13 cellular contexts compared by ENCODE assay signal in the genomic region with DNA sequence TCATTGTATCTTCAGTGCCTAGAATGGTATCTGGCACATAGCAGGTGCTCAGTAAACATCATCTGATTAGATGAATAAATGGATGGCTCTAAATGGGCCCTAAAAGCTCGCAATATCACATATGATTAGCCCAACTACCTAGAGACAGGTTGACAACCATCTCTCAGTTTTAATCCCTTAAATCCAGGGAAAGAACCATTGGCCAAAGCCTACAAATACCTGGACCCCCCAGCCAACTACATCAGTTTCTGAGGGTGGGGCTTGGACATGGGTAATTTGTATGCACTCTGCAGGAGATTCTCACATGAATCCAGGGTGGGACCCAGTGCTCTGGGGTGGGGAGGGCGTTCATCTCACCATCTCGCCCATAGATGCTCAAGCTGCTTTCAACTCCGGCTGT. TPM values are rescaled to one million over a fixed set of nuclear protein-coding genes. Genes with fewer than 3 reads are reported as not detected.
DNase-seq lines count a peak whose midpoint lies in the region; ATAC-seq and TF ChIP-seq lines count a peak whose summit lies in the region.
"Had no signal": no experiment of that assay in that cellular context is flagged by ENCODE, and none has a peak within 500 bp of the region (broad histone marks: within the 10 kb centered on the region; RNA-seq: fewer than 3 reads in every experiment).

No MANE protein-coding gene starts in this region.

- H3K27ac Mint-ChIP-seq in natural killer cell treated with Interleukin-12 subunit alpha and Interleukin-12 subunit beta and Interleukin-15 and Interleukin-18, amount 100 ng/mL, for 72 hours, result no peak overlapping the region
- H3K27ac Mint-ChIP-seq in natural killer cell (no peak overlapping the region), activated B cell treated with CpG ODN at 0.5 μM for 24 hours (peak overlapping the region; percentile 68), osteocyte (ENCODE audit: unreplicated experiment) (no peak overlapping the region)

- no peak for ATAC-seq in natural killer cell treated with Interleukin-12 subunit alpha and Interleukin-12 subunit beta and Interleukin-15 and Interleukin-18, amount 100 ng/mL, for 72 hours
- no peak for ATAC-seq in natural killer cell
- ATAC-seq in activated B cell treated with CpG ODN at 0.5 μM for 24 hours (ENCODE audit: low read depth), result no peak

- no peak for TF ChIP-seq CTCF in natural killer cell (IDR thresholded peaks at IDR 0.05)
- no peak for TF ChIP-seq CTCF in activated B cell treated with CpG ODN at 0.5 μM for 24 hours (IDR thresholded peaks at IDR 0.05)
- TF ChIP-seq CTCF in osteocyte (IDR thresholded peaks at IDR 0.05), result no peak

- peak; percentile 54 for DNase-seq in natural killer cell treated with Interleukin-12 subunit alpha and Interleukin-12 subunit beta and Interleukin-15 and Interleukin-18, amount 100 ng/mL, for 72 hours (ENCODE audit: low spot score)
- DNase-seq in natural killer cell (no peak), NAMALWA (ENCODE audit: low spot score) (peak; percentile 52), activated B cell treated with CpG ODN at 0.5 μM for 24 hours (no peak), osteocyte (ENCODE audit: extremely low spot score, unreplicated experiment) (no peak), NCI-H2029 (lab: John Stamatoyannopoulos, UW) (no peak), NCI-H2107 treated with DMSO at 0.1 percent for 48 hours (lab: John Stamatoyannopoulos, UW; ENCODE audit: unreplicated experiment) (no peak)
- DNase-seq: 8988T; AML-193; CD4-positive, alpha-beta memory T cell; DMS79; GDM1; GOT3 had no signal

- peaks cover 6 to 8% of the 10 kb centered on the region in 2 donors for H3K27me3 Mint-ChIP-seq in natural killer cell treated with Interleukin-12 subunit alpha and Interleukin-12 subunit beta and Interleukin-15 and Interleukin-18, amount 100 ng/mL, for 72 hours
- H3K27me3 Mint-ChIP-seq in natural killer cell (ENCODE audit: low read depth in 2 of 2) (peaks cover 7 to 19% of the 10 kb centered on the region in 2 donors), activated B cell treated with CpG ODN at 0.5 μM for 24 hours (no peaks in the 10 kb centered on the region), osteocyte (ENCODE audit: unreplicated experiment) (peaks cover 52% of the 10 kb centered on the region)
- H3K27me3 Mint-ChIP-seq: CD4-positive, alpha-beta memory T cell had no signal

- CTCF ChIA-PET in activated B cell treated with CpG ODN at 0.5 μM for 24 hours (lab: Charles Lee), result interaction anchor here (0.9 to 8.0 kb wide), 5 partner anchors 10 to 48 kb away, joined by 3 to 85 read pairs (median 31); no protein-coding TSS in a partner anchor

- H3K4me1 Mint-ChIP-seq in natural killer cell treated with Interleukin-12 subunit alpha and Interleukin-12 subunit beta and Interleukin-15 and Interleukin-18, amount 100 ng/mL, for 72 hours (ENCODE audit: low read depth in 2 of 2), result peaks cover 0 to 5% of the 10 kb centered on the region in 2 donors
- peaks cover 0 to 6% of the 10 kb centered on the region in 2 donors for H3K4me1 Mint-ChIP-seq in natural killer cell
- H3K4me1 Mint-ChIP-seq in activated B cell treated with CpG ODN at 0.5 μM for 24 hours, result peaks cover 73% of the 10 kb centered on the region
- no peaks in the 10 kb centered on the region for H3K4me1 Mint-ChIP-seq in osteocyte (ENCODE audit: unreplicated experiment)

- POLR2A ChIA-PET in activated B cell treated with CpG ODN at 0.5 μM for 24 hours (lab: Charles Lee), result interaction anchor here (1.3 to 6.7 kb wide), 6 partner anchors 12 to 41 kb away, joined by 3 to 73 read pairs (median 9); no protein-coding TSS in a partner anchor

- intact Hi-C loops in natural killer cell (cut with micrococcal nuclease) (no loop called here), activated B cell treated with CpG ODN at 0.5 μM for 24 hours (cut with micrococcal nuclease) (loop anchor here (1.0 to 5.0 kb wide), 2 partner anchors 11 to 181 kb away; no protein-coding TSS in a partner anchor)

- H3K9me3 Mint-ChIP-seq in natural killer cell treated with Interleukin-12 subunit alpha and Interleukin-12 subunit beta and Interleukin-15 and Interleukin-18, amount 100 ng/mL, for 72 hours, result no peaks in the 10 kb centered on the region
- no peaks in the 10 kb centered on the region for H3K9me3 Mint-ChIP-seq in natural killer cell
- H3K9me3 Mint-ChIP-seq in activated B cell treated with CpG ODN at 0.5 μM for 24 hours, result no peaks in the 10 kb centered on the region
- H3K9me3 Mint-ChIP-seq in osteocyte (ENCODE audit: unreplicated experiment), result no peaks in the 10 kb centered on the region
- H3K9me3 Mint-ChIP-seq: CD4-positive, alpha-beta memory T cell had no signal

- no peak overlapping the region for H3K4me3 Mint-ChIP-seq in natural killer cell treated with Interleukin-12 subunit alpha and Interleukin-12 subunit beta and Interleukin-15 and Interleukin-18, amount 100 ng/mL, for 72 hours
- no peak overlapping the region for H3K4me3 Mint-ChIP-seq in natural killer cell
- peak overlapping the region; percentile 4 for H3K4me3 Mint-ChIP-seq in activated B cell treated with CpG ODN at 0.5 μM for 24 hours
- H3K4me3 Mint-ChIP-seq in osteocyte (ENCODE audit: unreplicated experiment), result no peak overlapping the region
- H3K4me3 Mint-ChIP-seq: CD4-positive, alpha-beta memory T cell had no signal

- no peaks in the 10 kb centered on the region for H3K36me3 Mint-ChIP-seq in natural killer cell treated with Interleukin-12 subunit alpha and Interleukin-12 subunit beta and Interleukin-15 and Interleukin-18, amount 100 ng/mL, for 72 hours
- no peaks in the 10 kb centered on the region for H3K36me3 Mint-ChIP-seq in natural killer cell
- no peaks in the 10 kb centered on the region for H3K36me3 Mint-ChIP-seq in activated B cell treated with CpG ODN at 0.5 μM for 24 hours (ENCODE audit: low read depth)
- H3K36me3 Mint-ChIP-seq in osteocyte (ENCODE audit: unreplicated experiment), result no peaks in the 10 kb centered on the region
- H3K36me3 Mint-ChIP-seq: CD4-positive, alpha-beta memory T cell had no signal

RNA-seq across cellular contexts. Expression of gene DTX1, which starts 4.8 kb away (rescaled TPM):
- 1 to 10 TPM in 1 of 2 donors, not detected in 1; 1.2 TPM for total RNA-seq in natural killer cell treated with Interleukin-12 subunit alpha and Interleukin-12 subunit beta and Interleukin-15 and Interleukin-18, amount 100 ng/mL, for 72 hours
- total RNA-seq in natural killer cell, result 1 to 10 TPM; 1.7 to 4.2 (median 4.0) TPM
- total RNA-seq in activated B cell treated with CpG ODN at 0.5 μM for 24 hours, result 75.3 and 79.4 TPM in 2 replicates
- total RNA-seq in osteocyte, result not detected in 2 replicates

Comparison
In these comparisons a context has a peak if more than half of its experiments do, and no peak if none do; other contexts are left out.
1. DNase-seq: peak in natural killer cell treated with Interleukin-12 subunit alpha and Interleukin-12 subunit beta and Interleukin-15 and Interleukin-18, amount 100 ng/mL, for 72 hours (single experiment) and NAMALWA (single experiment); none in natural killer cell (single experiment), activated B cell treated with CpG ODN at 0.5 μM for 24 hours (single experiment), osteocyte (single experiment), NCI-H2029 (single experiment) and NCI-H2107 treated with DMSO at 0.1 percent for 48 hours (single experiment).
2. RNA of gene DTX1, which starts 4.8 kb away (total RNA-seq): 75.3 to 79.4 TPM in activated B cell treated with CpG ODN at 0.5 μM for 24 hours; 1.7 to 4.2 TPM in natural killer cell, 1.2 TPM in natural killer cell treated with Interleukin-12 subunit alpha and Interleukin-12 subunit beta and Interleukin-15 and Interleukin-18, amount 100 ng/mL, for 72 hours and not detected in osteocyte; every median in the first group is over 10 times any median in the second.